In genomic region chr12:109476807-109477184, GRCh38 we compare ENCODE assay signal across 8 cellular contexts. TPM values are rescaled to one million over a fixed set of nuclear protein-coding genes. Genes with fewer than 3 reads are reported as not detected.
A peak's percentile ranks its signal among the peaks of the same experiment; 100 is the strongest.
DNase-seq lines count a peak whose midpoint lies in the region; ATAC-seq and TF ChIP-seq lines count a peak whose summit lies in the region.

No MANE protein-coding gene starts in this region.

- intact Hi-C loops in psoas muscle (cut with DNase I), result loop anchor here (5.0 kb wide), 2 partner anchors 39 to 44 kb away; no protein-coding TSS in a partner anchor

- TF ChIP-seq CTCF in RWPE2 (IDR thresholded peaks at IDR 0.05; ENCODE audit: poor library complexity, severe bottlenecking), result no peak
- TF ChIP-seq CTCF in fibroblast of mammary gland (conservative IDR thresholded peaks at IDR 0.05; ENCODE audit: control insufficient read depth, insufficient read depth, low read depth, low read length), result no peak
- no peak for TF ChIP-seq CTCF in psoas muscle (IDR thresholded peaks at IDR 0.05)

- no peaks in the 10 kb centered on the region for H3K27me3 ChIP-seq in RWPE2 (ENCODE audit: insufficient read depth, poor library complexity, severe bottlenecking)
- no peaks in the 10 kb centered on the region for H3K27me3 ChIP-seq in psoas muscle (ENCODE audit: insufficient read depth in 3 of 3, low read length in 2 of 3)

- H3K36me3 ChIP-seq in RWPE2 (ENCODE audit: low read depth) (peaks cover 36% of the 10 kb centered on the region), psoas muscle (ENCODE audit: insufficient read depth in 1 of 2, low read depth in 1 of 2) (peaks cover 0 to 23% of the 10 kb centered on the region in 2 donors)

- H3K4me3 ChIP-seq in RWPE2 (ENCODE audit: severe bottlenecking) (peak overlapping the region; percentile 89), fibroblast of mammary gland (ENCODE audit: control insufficient read depth, low read depth, low read length) (peak overlapping the region; percentile 100), psoas muscle (peak overlapping the region; percentile 95)

- H3K27ac ChIP-seq in RWPE2 (ENCODE audit: poor library complexity, severe bottlenecking) (peak overlapping the region; percentile 57), psoas muscle (peak overlapping the region; percentile 97)

- no peaks in the 10 kb centered on the region for H3K9me3 ChIP-seq in RWPE2 (ENCODE audit: severe bottlenecking)
- H3K9me3 ChIP-seq in psoas muscle, result no peaks in the 10 kb centered on the region

- ATAC-seq in GM21447 (IDR thresholded peaks at IDR 0.05; ENCODE audit: unreplicated experiment) (peak; percentile 5), RWPE2 (ENCODE audit: low read depth) (no peak), psoas muscle (peak in 1 of 4 donors; percentile 6), HG03135 (IDR thresholded peaks at IDR 0.05; ENCODE audit: unreplicated experiment) (no peak), GM21529 (IDR thresholded peaks at IDR 0.05; ENCODE audit: unreplicated experiment) (no peak)

- 0 to 1% (median 1%) methylated on average over 11 of the region's 11 CpGs for WGBS in psoas muscle, 3 donors

- no peak for DNase-seq in RWPE2 (ENCODE audit: low spot score)
- DNase-seq in fibroblast of mammary gland (ENCODE audit: low read depth), result no peak
- no peak for DNase-seq in psoas muscle
- no peak for DNase-seq in T-helper 9 cell
- no peak for DNase-seq in NCI-H526 treated with DMSO at 0.1 percent for 48 hours (lab: John Stamatoyannopoulos, UW)

- H3K4me1 ChIP-seq in RWPE2 (ENCODE audit: insufficient read depth, poor library complexity, severe bottlenecking) (peaks cover 18% of the 10 kb centered on the region), psoas muscle (peaks cover 31% of the 10 kb centered on the region)

RNA-seq across cellular contexts. Expression of gene KCTD10, which starts 0.3 kb away (rescaled TPM):
- 10 to 100 TPM; 13.0 to 21.8 (median 17.9) TPM for total RNA-seq in psoas muscle
- polyA plus RNA-seq in psoas muscle, result 10 to 100 TPM in 2 of 3 donors, 1 to 10 TPM in 1; 7.4 to 16.0 (median 11.6) TPM

RNA-seq across cellular contexts. Expression of gene UBE3B, which starts 0.6 kb away (rescaled TPM):
- total RNA-seq in psoas muscle, result 10 to 100 TPM; 41.7 to 50.8 (median 46.3) TPM
- 10 to 100 TPM; 13.5 to 45.0 (median 14.4) TPM for polyA plus RNA-seq in psoas muscle
